ENCODE assay signal across 9 cellular contexts in genomic region chr12:108833355-108833733, GRCh38. TPM values are rescaled to one million over a fixed set of nuclear protein-coding genes. Genes with fewer than 3 reads are reported as not detected.
DNase-seq lines count a peak whose midpoint lies in the region; ATAC-seq and TF ChIP-seq lines count a peak whose summit lies in the region.
"Had no signal": no experiment of that assay in that cellular context is flagged by ENCODE, and none has a peak within 500 bp of the region (broad histone marks: within the 10 kb centered on the region; RNA-seq: fewer than 3 reads in every experiment).

No MANE protein-coding gene starts in this region.

- intact Hi-C loops in CD4-positive, alpha-beta memory T cell (cut with micrococcal nuclease), result no loop called here

- in situ Hi-C loops in GM23248 (cut with MboI), result no loop called here

- no peak overlapping the region for H3K4me3 Mint-ChIP-seq in CD4-positive, alpha-beta memory T cell
- H3K4me3 Mint-ChIP-seq: stimulated activated naive CD8-positive, alpha-beta T cell treated with anti-CD3 and anti-CD28 coated beads, Interleukin-15, Interleukin-2, amounts not matched to agents 100 ng/mL and 50 ng/mL, for 24 hours had no signal

- peaks cover 11 to 25% (median 19%) of the 10 kb centered on the region in 4 donors for H3K4me1 Mint-ChIP-seq in CD4-positive, alpha-beta memory T cell

- H3K36me3 ChIP-seq in GM23248 (ENCODE audit: low read depth) (peaks cover 52% of the 10 kb centered on the region), right atrium auricular region (peaks cover 29% of the 10 kb centered on the region), skeletal muscle satellite cell (ENCODE audit: insufficient read depth, low read length) (peaks cover 70% of the 10 kb centered on the region)
- peaks cover 16% of the 10 kb centered on the region for H3K36me3 ChIP-seq in CD4-positive, alpha-beta memory T cell (ENCODE audit: insufficient read depth, low read length)

- 1 to 2% methylated on average over 9 of the region's 9 CpGs for WGBS in GM23248 (ENCODE audit: low coverage in 1 of 2, low lambda C conversion rate in 2 of 2, missing lambda C conversion rate in 2 of 2), 2 experiments

- H3K27ac Mint-ChIP-seq in CD4-positive, alpha-beta memory T cell, result peak overlapping the region in 2 of 7 donors; percentile 48 to 66
- H3K27ac Mint-ChIP-seq: stimulated activated naive CD8-positive, alpha-beta T cell treated with anti-CD3 and anti-CD28 coated beads, Interleukin-15, Interleukin-2, amounts not matched to agents 100 ng/mL and 50 ng/mL, for 24 hours had no signal

- no peak for ATAC-seq in GM21423 (IDR thresholded peaks at IDR 0.05; ENCODE audit: unreplicated experiment)

- H3F3A ChIP-seq in GM23248 (ENCODE audit: insufficient read depth), result peaks cover 92% of the 10 kb centered on the region

- no peaks in the 10 kb centered on the region for H4K20me1 ChIP-seq in GM23248 (ENCODE audit: insufficient read depth)

- H3K79me2 ChIP-seq in GM23248 (ENCODE audit: insufficient read depth), result peaks cover 83% of the 10 kb centered on the region

- no peak overlapping the region for H2AFZ ChIP-seq in GM23248

- peaks cover 10 to 28% of the 10 kb centered on the region in 2 donors for H3K36me3 Mint-ChIP-seq in CD4-positive, alpha-beta memory T cell

- POLR2A ChIA-PET in CD4-positive, alpha-beta memory T cell (lab: Charles Lee; ENCODE audit: partially characterized antibody), result interaction anchor here (0.9 kb wide), 1 partner anchor 24 kb away, joined by 3 read pairs; the partner anchor contains the start of gene SSH1

- H3K9me2 ChIP-seq in GM23248 (ENCODE audit: insufficient read depth), result no peaks in the 10 kb centered on the region

- no peak for TF ChIP-seq CTCF in right atrium auricular region (IDR thresholded peaks at IDR 0.05)

- peak overlapping the region; percentile 59 for H3K4me3 ChIP-seq in GM23248
- H3K4me3 ChIP-seq in right atrium auricular region, result peak overlapping the region in 1 of 2 donors; percentile 16
- peak overlapping the region; percentile 47 for H3K4me3 ChIP-seq in skeletal muscle satellite cell (ENCODE audit: low read length)
- no peak overlapping the region for H3K4me3 ChIP-seq in CD4-positive, alpha-beta memory T cell (ENCODE audit: low read length in 2 of 2)

- H3K27me3 Mint-ChIP-seq in CD4-positive, alpha-beta memory T cell, result no peaks in the 10 kb centered on the region
- H3K27me3 Mint-ChIP-seq: stimulated activated naive CD8-positive, alpha-beta T cell treated with anti-CD3 and anti-CD28 coated beads, Interleukin-15, Interleukin-2, amounts not matched to agents 100 ng/mL and 50 ng/mL, for 24 hours had no signal

- DNase-seq in GM23248 (peak; percentile 95), amniotic stem cell (lab: John Stamatoyannopoulos, UW) (peak; percentile 81), right atrium auricular region (ENCODE audit: low spot score) (peak; percentile 85), medulla oblongata (ENCODE audit: extremely low spot score) (no peak), NCI-H510A treated with DMSO at 0.1 percent for 48 hours (lab: John Stamatoyannopoulos, UW) (no peak)
- no peak for DNase-seq in CD4-positive, alpha-beta memory T cell

- no peaks in the 10 kb centered on the region for H3K9me3 Mint-ChIP-seq in CD4-positive, alpha-beta memory T cell
- H3K9me3 Mint-ChIP-seq: stimulated activated naive CD8-positive, alpha-beta T cell treated with anti-CD3 and anti-CD28 coated beads, Interleukin-15, Interleukin-2, amounts not matched to agents 100 ng/mL and 50 ng/mL, for 24 hours had no signal

- no peaks in the 10 kb centered on the region for H3K9me3 ChIP-seq in GM23248 (ENCODE audit: low read depth)
- H3K9me3 ChIP-seq in right atrium auricular region, result no peaks in the 10 kb centered on the region
- no peaks in the 10 kb centered on the region for H3K9me3 ChIP-seq in skeletal muscle satellite cell (replicated peaks; ENCODE audit: low read length)
- H3K9me3 ChIP-seq in CD4-positive, alpha-beta memory T cell (ENCODE audit: control insufficient read depth in 1 of 2, low read length in 2 of 2), result no peaks in the 10 kb centered on the region

- H3K9ac ChIP-seq in GM23248 (peak overlapping the region; percentile 95), skeletal muscle satellite cell (ENCODE audit: low read depth, low read length) (peak overlapping the region; percentile 95)

- CTCF ChIA-PET in CD4-positive, alpha-beta memory T cell (lab: Charles Lee; ENCODE audit: partially characterized antibody), result interaction anchor here (1.1 to 1.2 kb wide), 2 partner anchors 30 to 216 kb away, joined by 3 read pairs; no protein-coding TSS in a partner anchor

- no peaks in the 10 kb centered on the region for H3K27me3 ChIP-seq in GM23248 (replicated peaks; ENCODE audit: insufficient read depth)
- H3K27me3 ChIP-seq in right atrium auricular region, result no peaks in the 10 kb centered on the region
- H3K27me3 ChIP-seq in skeletal muscle satellite cell (ENCODE audit: control insufficient read depth, insufficient read depth, low read length), result no peaks in the 10 kb centered on the region
- H3K27me3 ChIP-seq in CD4-positive, alpha-beta memory T cell (ENCODE audit: insufficient read depth, low read length), result no peaks in the 10 kb centered on the region

- peaks cover 76% of the 10 kb centered on the region for H3K4me1 ChIP-seq in GM23248 (ENCODE audit: insufficient read depth)
- peaks cover 0 to 87% of the 10 kb centered on the region in 2 donors for H3K4me1 ChIP-seq in right atrium auricular region
- peaks cover 94% of the 10 kb centered on the region for H3K4me1 ChIP-seq in skeletal muscle satellite cell (ENCODE audit: control insufficient read depth, insufficient read depth, low read length)
- peaks cover 16% of the 10 kb centered on the region for H3K4me1 ChIP-seq in CD4-positive, alpha-beta memory T cell (ENCODE audit: insufficient read depth, low read length)

- H3K4me2 ChIP-seq in GM23248 (ENCODE audit: unreplicated experiment) (peak overlapping the region; percentile 81), skeletal muscle satellite cell (ENCODE audit: low read length) (peak overlapping the region; percentile 77)

- H3K27ac ChIP-seq in GM23248 (peak overlapping the region; percentile 100), right atrium auricular region (peak overlapping the region; percentile 82 to 92)
- H3K27ac ChIP-seq in CD4-positive, alpha-beta memory T cell (ENCODE audit: low read depth, low read length), result no peak overlapping the region

RNA-seq across cellular contexts. Expression of gene SSH1, which starts 24.0 kb away (rescaled TPM):
- 21.9 and 33.5 TPM in 2 replicates for total RNA-seq in GM23248 (2014; rRNA removed; shearing (Covaris generic))
- 44.0 and 49.0 TPM in 2 replicates for polyA plus RNA-seq in GM23248 (2016; fragmentation: Nextera tagmentation; extraction: Ambion mirVana)
- total RNA-seq in right atrium auricular region, result 10 to 100 TPM; 22.0 to 25.9 TPM
- 9.1 and 12.2 TPM in 2 replicates for total RNA-seq in skeletal muscle satellite cell (2012; rRNA removed)
- total RNA-seq in CD4-positive, alpha-beta memory T cell, result 10 to 100 TPM; 32.3 to 38.0 TPM
- 1 to 10 TPM; 1.4 to 9.3 TPM for polyA plus RNA-seq in CD4-positive, alpha-beta memory T cell

RNA-seq across cellular contexts. Expression of gene DAO, which starts 46.5 kb away (rescaled TPM):
- not detected in 2 replicates for total RNA-seq in GM23248 (2014; rRNA removed; shearing (Covaris generic))
- not detected in 2 replicates for polyA plus RNA-seq in GM23248 (2016; fragmentation: Nextera tagmentation; extraction: Ambion mirVana)
- not detected for total RNA-seq in right atrium auricular region
- not detected in 2 replicates for total RNA-seq in skeletal muscle satellite cell (2012; rRNA removed)
- total RNA-seq in CD4-positive, alpha-beta memory T cell, result not detected
- not detected for polyA plus RNA-seq in CD4-positive, alpha-beta memory T cell

Comparison
In these comparisons a context has a peak if more than half of its experiments do, and no peak if none do; other contexts are left out.
1. DNase-seq: peak in GM23248 (single experiment), amniotic stem cell (single experiment) and right atrium auricular region (single experiment); none in medulla oblongata (single experiment), NCI-H510A treated with DMSO at 0.1 percent for 48 hours (single experiment) and CD4-positive, alpha-beta memory T cell (0 of 5).
2. H3K4me3 ChIP-seq: peak in GM23248 (single experiment) and skeletal muscle satellite cell (single experiment); none in CD4-positive, alpha-beta memory T cell (0 of 2).